ENCODE assay signal across 1 cellular context in the genomic region with DNA sequence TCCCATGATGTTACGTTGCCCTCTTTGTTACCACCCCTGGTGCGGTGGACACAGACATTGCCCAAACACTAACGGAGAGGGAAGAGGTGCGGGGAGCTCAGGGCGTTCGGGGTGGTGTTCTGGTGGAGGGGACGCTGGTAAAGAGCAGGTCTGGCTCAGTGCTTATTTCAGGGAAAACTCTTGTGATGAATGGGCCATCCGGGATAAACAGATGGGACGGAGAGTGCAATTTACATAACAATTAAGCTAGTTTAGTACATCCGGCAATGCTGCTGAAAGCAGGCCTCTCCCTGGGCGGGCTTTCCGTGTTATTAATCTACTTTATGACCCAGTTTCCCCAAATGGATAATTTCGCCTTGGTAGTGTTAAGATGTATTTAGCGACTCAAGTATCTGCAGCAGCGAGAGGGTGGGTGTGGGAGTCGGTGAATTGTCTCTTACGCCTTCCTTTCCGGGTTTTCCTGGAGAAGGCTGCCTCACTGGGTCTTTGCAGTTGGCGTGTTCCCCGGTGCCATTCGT.
A peak's percentile ranks its signal among the peaks of the same experiment; 100 is the strongest.
TF ChIP-seq lines count a peak whose summit lies in the region.

No MANE protein-coding gene starts in this region.

TF ChIP-seq in H1, 55 proteins besides CTCF, POLR2A, EP300 and RAD21 (continued from another document):
- TF ChIP-seq EZH2 (IDR thresholded peaks at IDR 0.05; ENCODE audit: low read depth, low read length, severe bottlenecking) (peak; percentile 7), BRCA1 (IDR thresholded peaks at IDR 0.05; ENCODE audit: low read depth, low read length) (no peak), TCF12 (IDR thresholded peaks at IDR 0.05; ENCODE audit: low read depth, low read length) (peak; percentile 87), TAF1 (IDR thresholded peaks at IDR 0.05; ENCODE audit: low read depth, low read length) (peak; percentile 61; the same call in 1 of the 2 replicates), ASH2L (IDR thresholded peaks at IDR 0.05; ENCODE audit: low read length) (no peak), RBBP5 (IDR thresholded peaks at IDR 0.05; ENCODE audit: borderline replicate concordance, low read depth, low read length) (peak; percentile 62; the same call in 1 of the 2 replicates), KDM5A (IDR thresholded peaks at IDR 0.05; ENCODE audit: low read length) (no peak)
